1 cellular context compared by ENCODE assay signal in the genomic region with DNA sequence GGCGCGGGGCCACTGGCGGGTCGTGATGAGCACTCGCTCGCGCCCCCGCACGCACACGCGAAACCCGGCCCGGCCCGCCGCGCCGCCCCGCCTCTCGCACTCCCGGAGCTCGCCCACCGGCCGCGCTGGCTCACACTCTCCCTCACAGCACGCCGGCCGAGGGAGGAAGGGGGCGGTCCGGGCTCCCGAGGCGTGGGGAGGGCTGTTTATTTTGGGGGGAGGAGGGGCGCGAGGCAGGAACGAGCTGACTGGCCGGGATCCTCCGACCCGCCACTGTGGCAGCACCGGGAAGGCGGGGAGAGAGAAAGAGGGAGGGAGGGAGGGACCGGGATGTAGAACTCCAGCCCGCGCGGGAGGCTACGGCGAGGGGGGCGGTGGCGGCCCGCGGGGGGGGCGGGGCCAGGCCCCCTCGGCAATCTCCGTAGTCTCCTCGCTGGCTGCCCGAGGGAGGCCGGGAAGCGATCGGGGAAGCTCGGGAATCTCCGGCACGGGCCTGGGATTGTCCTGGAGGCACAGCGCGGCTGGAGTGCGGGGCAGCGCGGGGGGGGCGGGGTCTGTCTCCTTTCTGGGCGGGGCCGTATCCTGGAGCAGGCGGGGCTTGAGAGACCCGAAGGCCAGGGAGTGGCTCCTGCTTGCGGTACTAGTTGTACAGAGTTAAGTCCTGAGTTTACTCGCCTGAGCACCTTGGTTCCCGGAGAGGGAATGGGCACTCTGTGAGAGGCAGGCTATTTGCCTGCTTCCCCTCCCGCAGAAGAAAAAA.
A peak's percentile ranks its signal among the peaks of the same experiment; 100 is the strongest.
TF ChIP-seq lines count a peak whose summit lies in the region.

Gene RBFOX2 (minus strand): TSS at position 179 of the 760 bp plus-strand sequence. CDS start 399 bp downstream, outside the sequence.

TF ChIP-seq in HepG2, 621 proteins besides CTCF, POLR2A, EP300 and RAD21 (continues in another document):
- peak; percentile 69 for TF ChIP-seq YEATS4 (CRISPR knock-in tag; IDR thresholded peaks at IDR 0.05; ENCODE audit: borderline replicate concordance)
- no peak for TF ChIP-seq ZNF839 (CRISPR knock-in tag; IDR thresholded peaks at IDR 0.05; ENCODE audit: borderline replicate concordance)
- TF ChIP-seq, protein P1, sequence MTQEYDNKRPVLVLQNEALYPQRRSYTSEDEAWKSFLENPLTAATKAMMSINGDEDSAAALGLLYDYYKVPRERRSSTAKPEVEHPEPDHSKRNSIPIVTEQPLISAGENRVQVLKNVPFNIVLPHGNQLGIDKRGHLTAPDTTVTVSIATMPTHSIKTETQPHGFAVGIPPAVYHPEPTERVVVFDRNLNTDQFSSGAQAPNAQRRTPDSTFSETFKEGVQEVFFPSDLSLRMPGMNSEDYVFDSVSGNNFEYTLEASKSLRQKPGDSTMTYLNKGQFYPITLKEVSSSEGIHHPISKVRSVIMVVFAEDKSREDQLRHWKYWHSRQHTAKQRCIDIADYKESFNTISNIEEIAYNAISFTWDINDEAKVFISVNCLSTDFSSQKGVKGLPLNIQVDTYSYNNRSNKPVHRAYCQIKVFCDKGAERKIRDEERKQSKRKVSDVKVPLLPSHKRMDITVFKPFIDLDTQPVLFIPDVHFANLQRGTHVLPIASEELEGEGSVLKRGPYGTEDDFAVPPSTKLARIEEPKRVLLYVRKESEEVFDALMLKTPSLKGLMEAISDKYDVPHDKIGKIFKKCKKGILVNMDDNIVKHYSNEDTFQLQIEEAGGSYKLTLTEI (CRISPR knock-in tag; conservative IDR thresholded peaks at IDR 0.05) = no peak
- TF ChIP-seq SALL2 (CRISPR knock-in tag; IDR thresholded peaks at IDR 0.05) = peak; percentile 33; the same call in 1 of the 2 replicates
- no peak for TF ChIP-seq GMEB2 (CRISPR knock-in tag; IDR thresholded peaks at IDR 0.05; ENCODE audit: low read depth)
- no peak for TF ChIP-seq ZNF724P (CRISPR knock-in tag; IDR thresholded peaks at IDR 0.05; ENCODE audit: borderline replicate concordance)
- TF ChIP-seq ZNF367 (CRISPR knock-in tag; IDR thresholded peaks at IDR 0.05; ENCODE audit: borderline replicate concordance) = no peak
- TF ChIP-seq ZNF7 (CRISPR knock-in tag; IDR thresholded peaks at IDR 0.05) = no peak
- TF ChIP-seq KDM3A (CRISPR knock-in tag; IDR thresholded peaks at IDR 0.05; ENCODE audit: low read depth) = no peak
- no peak for TF ChIP-seq TIGD3 (CRISPR knock-in tag; IDR thresholded peaks at IDR 0.05; ENCODE audit: borderline replicate concordance)
- TF ChIP-seq STAT5B (CRISPR knock-in tag; IDR thresholded peaks at IDR 0.05) = no peak
- TF ChIP-seq, protein P2, sequence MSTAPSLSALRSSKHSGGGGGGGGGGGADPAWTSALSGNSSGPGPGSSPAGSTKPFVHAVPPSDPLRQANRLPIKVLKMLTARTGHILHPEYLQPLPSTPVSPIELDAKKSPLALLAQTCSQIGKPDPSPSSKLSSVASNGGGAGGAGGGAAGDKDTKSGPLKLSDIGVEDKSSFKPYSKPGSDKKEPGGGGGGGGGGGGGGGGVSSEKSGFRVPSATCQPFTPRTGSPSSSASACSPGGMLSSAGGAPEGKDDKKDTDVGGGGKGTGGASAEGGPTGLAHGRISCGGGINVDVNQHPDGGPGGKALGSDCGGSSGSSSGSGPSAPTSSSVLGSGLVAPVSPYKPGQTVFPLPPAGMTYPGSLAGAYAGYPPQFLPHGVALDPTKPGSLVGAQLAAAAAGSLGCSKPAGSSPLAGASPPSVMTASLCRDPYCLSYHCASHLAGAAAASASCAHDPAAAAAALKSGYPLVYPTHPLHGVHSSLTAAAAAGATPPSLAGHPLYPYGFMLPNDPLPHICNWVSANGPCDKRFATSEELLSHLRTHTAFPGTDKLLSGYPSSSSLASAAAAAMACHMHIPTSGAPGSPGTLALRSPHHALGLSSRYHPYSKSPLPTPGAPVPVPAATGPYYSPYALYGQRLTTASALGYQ (CRISPR knock-in tag; IDR thresholded peaks at IDR 0.05) = no peak
- no peak for TF ChIP-seq ZBTB40 (IDR thresholded peaks at IDR 0.05)
- TF ChIP-seq ZBTB40 (CRISPR knock-in tag; IDR thresholded peaks at IDR 0.05) = no peak
- TF ChIP-seq PRPF4 (IDR thresholded peaks at IDR 0.05; ENCODE audit: low read depth, low read length, poor library complexity, severe bottlenecking) = no peak
- TF ChIP-seq SKI (IDR thresholded peaks at IDR 0.05; ENCODE audit: partially characterized antibody) = no peak
- no peak for TF ChIP-seq ZNF562 (CRISPR knock-in tag; IDR thresholded peaks at IDR 0.05; ENCODE audit: borderline replicate concordance)
- TF ChIP-seq NPAS2 (CRISPR knock-in tag; IDR thresholded peaks at IDR 0.05; ENCODE audit: borderline replicate concordance) = no peak
- TF ChIP-seq ZNF780A (CRISPR knock-in tag; IDR thresholded peaks at IDR 0.05) = no peak
- no peak for TF ChIP-seq ZNF335 (CRISPR knock-in tag; IDR thresholded peaks at IDR 0.05)
- TF ChIP-seq MED8 (CRISPR knock-in tag; IDR thresholded peaks at IDR 0.05; ENCODE audit: insufficient replicate concordance) = no peak
- TF ChIP-seq KDM4B (CRISPR knock-in tag; IDR thresholded peaks at IDR 0.05) = no peak
- TF ChIP-seq SP2 (CRISPR knock-in tag; IDR thresholded peaks at IDR 0.05) = 0 out of 2 replicates have a peak, but pooled peaks have one; percentile 18
- 0 out of 2 replicates have a peak, but pooled peaks have one; percentile 32 for TF ChIP-seq UBTF (CRISPR knock-in tag; IDR thresholded peaks at IDR 0.05)
- TF ChIP-seq, protein P3, sequence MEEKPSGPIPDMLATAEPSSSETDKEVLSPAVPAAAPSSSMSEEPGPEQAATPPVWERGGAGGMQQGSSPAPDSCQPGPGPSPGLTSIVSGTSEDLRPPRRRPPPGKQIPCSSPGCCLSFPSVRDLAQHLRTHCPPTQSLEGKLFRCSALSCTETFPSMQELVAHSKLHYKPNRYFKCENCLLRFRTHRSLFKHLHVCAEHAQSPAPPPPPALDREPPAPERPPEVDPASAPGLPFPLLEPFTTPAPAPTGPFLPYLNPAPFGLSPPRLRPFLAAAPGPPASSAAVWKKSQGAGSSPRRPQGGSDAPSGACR (CRISPR knock-in tag; IDR thresholded peaks at IDR 0.05) = peak; percentile 71; the same call in 1 of the 2 replicates
- TF ChIP-seq MAF1 (CRISPR knock-in tag; IDR thresholded peaks at IDR 0.05; ENCODE audit: borderline replicate concordance) = no peak
- TF ChIP-seq MTERF4 (CRISPR knock-in tag; IDR thresholded peaks at IDR 0.05) = no peak
- TF ChIP-seq MIER3 (CRISPR knock-in tag; IDR thresholded peaks at IDR 0.05; ENCODE audit: borderline replicate concordance) = 0 out of 2 replicates have a peak, but pooled peaks have one; percentile 21
- TF ChIP-seq ZNF878 (CRISPR knock-in tag; IDR thresholded peaks at IDR 0.05) = no peak
- no peak for TF ChIP-seq GATAD2A (CRISPR knock-in tag; IDR thresholded peaks at IDR 0.05)
